ENCODE assay signal across 25 cellular contexts in genomic region chr2:44079686-44080085, GRCh38.
"Had no signal": no experiment of that assay in that cellular context is flagged by ENCODE, and none has a peak within 500 bp of the region (broad histone marks: within the 10 kb centered on the region; RNA-seq: fewer than 3 reads in every experiment).

No MANE protein-coding gene starts in this region.

- H3K27me3 ChIP-seq: breast epithelium, colonic mucosa, gastrocnemius medialis, sigmoid colon, upper lobe of right lung had no signal

- H3K4me1 ChIP-seq: breast epithelium, colonic mucosa, sigmoid colon, upper lobe of right lung had no signal

- H3K4me1 Mint-ChIP-seq: WTC11 had no signal

- H3K9me3 ChIP-seq: breast epithelium, colonic mucosa, gastrocnemius medialis, left ventricle myocardium inferior, mucosa of descending colon, sigmoid colon, upper lobe of right lung had no signal

- H3K36me3 Mint-ChIP-seq: natural killer cell treated with Interleukin-12 subunit alpha and Interleukin-12 subunit beta and Interleukin-15 and Interleukin-18, amount 100 ng/mL, for 72 hours; stimulated activated effector memory CD8-positive, alpha-beta T cell treated with anti-CD3 and anti-CD28 coated beads, Interleukin-12 subunit alpha, Interleukin-12 subunit beta, amount 100 ng/mL, for 72 hours; WTC11 had no signal

- H3K27ac Mint-ChIP-seq: activated CD8-positive, alpha-beta T cell treated with anti-CD3 and anti-CD28 coated beads for 36 hours; activated T-helper 17 cell treated with anti-CD3 and anti-CD28 coated beads, Interleukin-2, amount 50 U/mL, for 72 hours; stimulated activated effector memory CD8-positive, alpha-beta T cell treated with anti-CD3 and anti-CD28 coated beads, Interleukin-12 subunit alpha, Interleukin-12 subunit beta, amount 100 ng/mL, for 72 hours; WTC11 had no signal

- H3K36me3 ChIP-seq: breast epithelium, colonic mucosa, gastrocnemius medialis, left ventricle myocardium inferior, sigmoid colon, upper lobe of right lung had no signal

- H3K9me3 Mint-ChIP-seq: activated CD8-positive, alpha-beta T cell treated with anti-CD3 and anti-CD28 coated beads for 36 hours; activated T-cell treated with anti-CD3 and anti-CD28 coated beads, Interleukin-2, amount 50 U/mL, for 4 hours; activated T-helper 17 cell treated with anti-CD3 and anti-CD28 coated beads, Interleukin-2, amount 50 U/mL, for 72 hours; central memory CD8-positive, alpha-beta T cell; natural killer cell treated with Interleukin-12 subunit alpha and Interleukin-12 subunit beta and Interleukin-15 and Interleukin-18, amount 100 ng/mL, for 72 hours; stimulated activated effector memory CD8-positive, alpha-beta T cell treated with anti-CD3 and anti-CD28 coated beads, Interleukin-12 subunit alpha, Interleukin-12 subunit beta, amount 100 ng/mL, for 72 hours; stimulated activated naive CD8-positive, alpha-beta T cell treated with anti-CD3 and anti-CD28 coated beads, Interleukin-15, amount 100 ng/mL, for 72 hours; WTC11 had no signal

- H3K4me3 ChIP-seq: breast epithelium, colonic mucosa, gastrocnemius medialis, left ventricle myocardium inferior, mucosa of descending colon, sigmoid colon, upper lobe of right lung had no signal

- H3K4me3 Mint-ChIP-seq: activated CD8-positive, alpha-beta T cell treated with anti-CD3 and anti-CD28 coated beads for 36 hours; activated T-cell treated with anti-CD3 and anti-CD28 coated beads, Interleukin-2, amount 50 U/mL, for 4 hours; activated T-helper 17 cell treated with anti-CD3 and anti-CD28 coated beads, Interleukin-2, amount 50 U/mL, for 72 hours; central memory CD8-positive, alpha-beta T cell; natural killer cell treated with Interleukin-12 subunit alpha and Interleukin-12 subunit beta and Interleukin-15 and Interleukin-18, amount 100 ng/mL, for 72 hours; stimulated activated effector memory CD8-positive, alpha-beta T cell treated with anti-CD3 and anti-CD28 coated beads, Interleukin-12 subunit alpha, Interleukin-12 subunit beta, amount 100 ng/mL, for 72 hours; stimulated activated naive CD8-positive, alpha-beta T cell treated with anti-CD3 and anti-CD28 coated beads, Interleukin-15, amount 100 ng/mL, for 72 hours; WTC11 had no signal

- ATAC-seq: activated CD8-positive, alpha-beta T cell treated with anti-CD3 and anti-CD28 coated beads for 36 hours; activated T-cell treated with anti-CD3 and anti-CD28 coated beads, Interleukin-2, amount 50 U/mL, for 4 hours; activated T-helper 17 cell treated with anti-CD3 and anti-CD28 coated beads, Interleukin-2, amount 50 U/mL, for 72 hours; gastrocnemius medialis; mucosa of descending colon; natural killer cell treated with Interleukin-12 subunit alpha and Interleukin-12 subunit beta and Interleukin-15 and Interleukin-18, amount 100 ng/mL, for 72 hours; stimulated activated effector memory CD8-positive, alpha-beta T cell treated with anti-CD3 and anti-CD28 coated beads, Interleukin-12 subunit alpha, Interleukin-12 subunit beta, amount 100 ng/mL, for 72 hours; stimulated activated naive CD8-positive, alpha-beta T cell treated with anti-CD3 and anti-CD28 coated beads, Interleukin-15, amount 100 ng/mL, for 72 hours; upper lobe of right lung; WTC11 had no signal

- H3K27me3 Mint-ChIP-seq: activated T-helper 17 cell treated with anti-CD3 and anti-CD28 coated beads, Interleukin-2, amount 50 U/mL, for 72 hours; central memory CD8-positive, alpha-beta T cell; natural killer cell treated with Interleukin-12 subunit alpha and Interleukin-12 subunit beta and Interleukin-15 and Interleukin-18, amount 100 ng/mL, for 72 hours; stimulated activated naive CD8-positive, alpha-beta T cell treated with anti-CD3 and anti-CD28 coated beads, Interleukin-15, amount 100 ng/mL, for 72 hours had no signal

- H3K27ac ChIP-seq: breast epithelium, colonic mucosa, left ventricle myocardium inferior, sigmoid colon, upper lobe of right lung had no signal

- DNase-seq: activated CD4-positive, alpha-beta T cell treated with anti-CD3 and anti-CD28 coated beads, Interleukin-2, amount 50 U/mL, for 1 hour; activated CD8-positive, alpha-beta T cell treated with anti-CD3 and anti-CD28 coated beads for 36 hours; activated gamma-delta T cell treated with Interleukin-2 at 50 U/mL for 16 hours; activated naive CD4-positive, alpha-beta T cell treated with anti-CD3 and anti-CD28 coated beads, Interleukin-2, amount 50 U/mL, for 16 hours; activated T-cell treated with anti-CD3 and anti-CD28 coated beads, Interleukin-2, amount 50 U/mL, for 4 hours; colonic mucosa; effector CD8-positive, alpha-beta T cell; gastrocnemius medialis; glutamatergic neuron; left ventricle myocardium inferior; mucosa of descending colon; retina; sigmoid colon; small intestine; stimulated activated CD4-positive, alpha-beta T cell treated with anti-CD3 and anti-CD28 coated beads, Interleukin-4, amount 100 ng/mL, for 24 hours; stimulated activated naive CD8-positive, alpha-beta T cell treated with anti-CD3 and anti-CD28 coated beads, Interleukin-15, amount 100 ng/mL, for 72 hours; substantia nigra; T-helper 2 cell; upper lobe of right lung had no signal
